ENCODE assay signal across 9 cellular contexts in genomic region chr6:52546192-52546591, GRCh38.
DNase-seq lines count a peak whose midpoint lies in the region; ATAC-seq and TF ChIP-seq lines count a peak whose summit lies in the region.
"Had no signal": no experiment of that assay in that cellular context is flagged by ENCODE, and none has a peak within 500 bp of the region (broad histone marks: within the 10 kb centered on the region; RNA-seq: fewer than 3 reads in every experiment).

No MANE protein-coding gene starts in this region.

- DNase-seq in GM13976 (ENCODE audit: low spot score): peak; percentile 48
- no peak for DNase-seq in RWPE2 (ENCODE audit: low spot score)
- no peak for DNase-seq in caudate nucleus (lab: John Stamatoyannopoulos, UW)
- DNase-seq in NCI-H2227 treated with DMSO at 0.1 percent for 48 hours (lab: John Stamatoyannopoulos, UW): no peak
- DNase-seq in AG08395 (ENCODE audit: low spot score): no peak
- DNase-seq: left cardiac atrium had no signal

- in situ Hi-C loops in GM13976 (cut with MboI; ENCODE audit: low sequenced_read_pairs, unreplicated experiment): no loop called here

- TF ChIP-seq CTCF in GM13976 (IDR thresholded peaks at IDR 0.05; ENCODE audit: borderline replicate concordance, control extremely low read depth, extremely low read depth, insufficient read depth, missing control alignments): no peak
- no peak for TF ChIP-seq CTCF in RWPE2 (IDR thresholded peaks at IDR 0.05; ENCODE audit: poor library complexity, severe bottlenecking)

- H3K27me3 ChIP-seq in RWPE2 (ENCODE audit: insufficient read depth, poor library complexity, severe bottlenecking): no peaks in the 10 kb centered on the region

- H3K36me3 ChIP-seq in RWPE2 (ENCODE audit: low read depth): peaks cover 18% of the 10 kb centered on the region

- H3K9me3 ChIP-seq in RWPE2 (ENCODE audit: severe bottlenecking): no peaks in the 10 kb centered on the region

- ATAC-seq in GM19463 (IDR thresholded peaks at IDR 0.05; ENCODE audit: unreplicated experiment): peak; percentile 66
- ATAC-seq in HG02943 (IDR thresholded peaks at IDR 0.05; ENCODE audit: low read depth, unreplicated experiment): peak; percentile 38
- no peak for ATAC-seq in RWPE2 (ENCODE audit: low read depth)
- no peak for ATAC-seq in HG03457 (IDR thresholded peaks at IDR 0.05; ENCODE audit: unreplicated experiment)
- ATAC-seq: left cardiac atrium had no signal

- H3K4me1 ChIP-seq in RWPE2 (ENCODE audit: insufficient read depth, poor library complexity, severe bottlenecking): peaks cover 66% of the 10 kb centered on the region

- peak overlapping the region; percentile 89 for H3K27ac ChIP-seq in RWPE2 (ENCODE audit: poor library complexity, severe bottlenecking)
- H3K27ac ChIP-seq in caudate nucleus (ENCODE audit: low read depth, low read length): no peak overlapping the region

- H3K4me3 ChIP-seq in RWPE2 (ENCODE audit: severe bottlenecking): no peak overlapping the region

Comparison
In these comparisons a context has a peak if more than half of its experiments do, and no peak if none do; other contexts are left out.
1. ATAC-seq: peak in GM19463 (single experiment) and HG02943 (single experiment); none in RWPE2 (single experiment) and HG03457 (single experiment).